1 cellular context compared by ENCODE assay signal in genomic region chr3:52176951-52177700, GRCh38.
TF ChIP-seq lines count a peak whose summit lies in the region.

No MANE protein-coding gene starts in this region.

TF ChIP-seq in HepG2, 621 proteins besides CTCF, POLR2A, EP300 and RAD21 (continued from another document and continues in another):
- peak; percentile 53; the same call in 1 of the 2 replicates for TF ChIP-seq POGK (CRISPR knock-in tag; conservative IDR thresholded peaks at IDR 0.05)
- TF ChIP-seq ZFY (CRISPR knock-in tag; IDR thresholded peaks at IDR 0.05) = peak; percentile 61; the same call in 1 of the 2 replicates
- TF ChIP-seq HNF1A (IDR thresholded peaks at IDR 0.05; ENCODE audit: low read depth) = no peak
- TF ChIP-seq HNF1A (CRISPR knock-in tag; IDR thresholded peaks at IDR 0.05; ENCODE audit: borderline replicate concordance) = peak; percentile 60; the same call in 1 of the 2 replicates
- TF ChIP-seq SMAD1 (CRISPR knock-in tag; IDR thresholded peaks at IDR 0.05; ENCODE audit: borderline replicate concordance, low read depth) = no peak
- peak; percentile 36; the same call in 1 of the 2 replicates for TF ChIP-seq CREM (IDR thresholded peaks at IDR 0.05)
- TF ChIP-seq CREM (CRISPR knock-in tag; IDR thresholded peaks at IDR 0.05) = no peak
- TF ChIP-seq HOMEZ (CRISPR knock-in tag; IDR thresholded peaks at IDR 0.05; ENCODE audit: low read depth) = no peak
- no peak for TF ChIP-seq ZNF180 (CRISPR knock-in tag; IDR thresholded peaks at IDR 0.05; ENCODE audit: borderline replicate concordance, low read depth)
- peak; percentile 60 for TF ChIP-seq HOXA5 (CRISPR knock-in tag; IDR thresholded peaks at IDR 0.05)
- TF ChIP-seq HIVEP1 (CRISPR knock-in tag; IDR thresholded peaks at IDR 0.05) = no peak; the same call in 1 of the 2 replicates
- no peak for TF ChIP-seq SNAI1 (CRISPR knock-in tag; IDR thresholded peaks at IDR 0.05; ENCODE audit: borderline replicate concordance)
- no peak for TF ChIP-seq HOXD1 (CRISPR knock-in tag; IDR thresholded peaks at IDR 0.05)
- TF ChIP-seq E2F2 (CRISPR knock-in tag; IDR thresholded peaks at IDR 0.05; ENCODE audit: borderline replicate concordance) = no peak
- no peak for TF ChIP-seq POLR2AphosphoS5 (IDR thresholded peaks at IDR 0.05; ENCODE audit: low read depth, low read length)
- no peak for TF ChIP-seq TBX3 (IDR thresholded peaks at IDR 0.05; ENCODE audit: borderline replicate concordance)
- no peak for TF ChIP-seq ZNF546 (CRISPR knock-in tag; conservative IDR thresholded peaks at IDR 0.05)
- TF ChIP-seq ZHX2 (IDR thresholded peaks at IDR 0.05; ENCODE audit: low read depth) = 0 out of 2 replicates have a peak, but pooled peaks have one; percentile 52
- no peak for TF ChIP-seq ZHX2 (CRISPR knock-in tag; IDR thresholded peaks at IDR 0.05; ENCODE audit: borderline replicate concordance)
- TF ChIP-seq LBX2 (CRISPR knock-in tag; IDR thresholded peaks at IDR 0.05; ENCODE audit: borderline replicate concordance) = no peak
- TF ChIP-seq RXRB (CRISPR knock-in tag; IDR thresholded peaks at IDR 0.05; ENCODE audit: borderline replicate concordance) = peak; percentile 60
- peak; percentile 81; the same call in 1 of the 2 replicates for TF ChIP-seq ZFP90 (CRISPR knock-in tag; IDR thresholded peaks at IDR 0.05; ENCODE audit: borderline replicate concordance)
- no peak for TF ChIP-seq AGO2 (optimal IDR thresholded peaks at IDR 0.05; ENCODE audit: low read depth, low read length)
- peak; percentile 52 for TF ChIP-seq PHF5A (CRISPR knock-in tag; IDR thresholded peaks at IDR 0.05; ENCODE audit: low read depth, unreplicated experiment)
- TF ChIP-seq ZNF547 (CRISPR knock-in tag; IDR thresholded peaks at IDR 0.05) = peak; percentile 77; the same call in 1 of the 2 replicates
- no peak for TF ChIP-seq ZNF34 (CRISPR knock-in tag; IDR thresholded peaks at IDR 0.05; ENCODE audit: borderline replicate concordance)
- TF ChIP-seq ZMAT3 (CRISPR knock-in tag; conservative IDR thresholded peaks at IDR 0.05) = no peak; the same call in 1 of the 2 replicates
- no peak for TF ChIP-seq CHD4 (IDR thresholded peaks at IDR 0.05; ENCODE audit: borderline replicate concordance, low read length)
- no peak for TF ChIP-seq ZBTB38 (CRISPR knock-in tag; IDR thresholded peaks at IDR 0.05)
- TF ChIP-seq MYC (CRISPR knock-in tag; IDR thresholded peaks at IDR 0.05; ENCODE audit: borderline replicate concordance) = peak; percentile 57; the same call in 1 of the 2 replicates
- TF ChIP-seq FOXC1 (CRISPR knock-in tag; IDR thresholded peaks at IDR 0.05; ENCODE audit: borderline replicate concordance) = no peak; the same call in 1 of the 2 replicates
- TF ChIP-seq FOXK1 (CRISPR knock-in tag; IDR thresholded peaks at IDR 0.05; ENCODE audit: borderline replicate concordance, low read depth) = peak; percentile 89
- no peak for TF ChIP-seq TFDP1 (CRISPR knock-in tag; IDR thresholded peaks at IDR 0.05; ENCODE audit: borderline replicate concordance)
- TF ChIP-seq ZNF264 (CRISPR knock-in tag; IDR thresholded peaks at IDR 0.05) = no peak
- no peak for TF ChIP-seq CENPBD1 (CRISPR knock-in tag; IDR thresholded peaks at IDR 0.05; ENCODE audit: borderline replicate concordance, low read depth)
